15 cellular contexts compared by ENCODE assay signal in the genomic region with DNA sequence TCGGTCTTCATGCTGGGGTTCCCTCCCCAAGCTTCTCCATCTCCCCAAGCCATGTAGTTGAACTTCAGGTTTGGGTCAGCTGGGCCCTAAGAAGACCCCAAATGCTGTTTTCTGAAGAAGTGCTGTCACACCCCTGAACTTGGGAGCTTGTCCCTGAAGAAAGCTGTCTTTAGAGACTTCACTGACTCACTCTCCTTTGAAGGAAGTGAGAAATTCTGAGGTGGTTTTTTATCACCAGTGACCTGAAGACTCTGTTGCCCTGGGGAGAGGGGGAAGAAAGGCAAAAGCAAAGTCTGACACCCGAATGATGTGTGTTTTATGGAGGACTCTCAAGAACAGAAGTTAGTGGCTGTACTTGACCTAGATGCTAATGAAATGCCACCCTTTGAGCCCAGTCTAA.
DNase-seq lines count a peak whose midpoint lies in the region; ATAC-seq and TF ChIP-seq lines count a peak whose summit lies in the region.
"Had no signal": no experiment of that assay in that cellular context is flagged by ENCODE, and none has a peak within 500 bp of the region (broad histone marks: within the 10 kb centered on the region; RNA-seq: fewer than 3 reads in every experiment).

No MANE protein-coding gene starts in this region.

- H3K27ac ChIP-seq in coronary artery: no peak overlapping the region
- H3K27ac ChIP-seq: epithelial cell of prostate, upper lobe of left lung had no signal

- ATAC-seq in GM21447 (IDR thresholded peaks at IDR 0.05; ENCODE audit: unreplicated experiment): peak; percentile 53

- TF ChIP-seq POLR2A in NB4 (IDR thresholded peaks at IDR 0.05; ENCODE audit: extremely low read depth, insufficient read length): no peak

- TF ChIP-seq CTCF in NB4 (IDR thresholded peaks at IDR 0.05; ENCODE audit: low read depth, low read length): no peak
- TF ChIP-seq CTCF in coronary artery (IDR thresholded peaks at IDR 0.05): no peak

- H3K4me3 ChIP-seq in NB4 (ENCODE audit: low read depth, low read length): no peak overlapping the region
- no peak overlapping the region for H3K4me3 ChIP-seq in coronary artery
- H3K4me3 ChIP-seq: upper lobe of left lung had no signal

- DNase-seq in CD1c-positive myeloid dendritic cell (ENCODE audit: extremely low spot score) (peak; percentile 38), NB4 (ENCODE audit: low read depth) (peak; percentile 64), coronary artery (ENCODE audit: low spot score) (peak; percentile 45), hepatic stellate cell (ENCODE audit: low spot score) (no peak), superior temporal gyrus (ENCODE audit: extremely low spot score) (no peak), pons (ENCODE audit: low spot score) (no peak), AG08396 (ENCODE audit: low spot score) (no peak)
- DNase-seq: activated naive CD8-positive, alpha-beta T cell treated with anti-CD3 and anti-CD28 coated beads, Interleukin-2, amount 10 ng/mL, durations not matched to agents 7 days and 5 days; cerebellar nuclear complex; DMS79; NCI-H524; SHP77; upper lobe of left lung had no signal

Comparison
In these comparisons a context has a peak if more than half of its experiments do, and no peak if none do; other contexts are left out.
1. DNase-seq: peak in CD1c-positive myeloid dendritic cell (single experiment), NB4 (single experiment) and coronary artery (single experiment); none in hepatic stellate cell (single experiment), superior temporal gyrus (single experiment), pons (single experiment) and AG08396 (single experiment).